Comparison of ENCODE assay signal across 11 cellular contexts in genomic region chr9:5518937-5519319, GRCh38. TPM values are rescaled to one million over a fixed set of nuclear protein-coding genes. Genes with fewer than 3 reads are reported as not detected.
DNase-seq lines count a peak whose midpoint lies in the region; ATAC-seq and TF ChIP-seq lines count a peak whose summit lies in the region.
"Had no signal": no experiment of that assay in that cellular context is flagged by ENCODE, and none has a peak within 500 bp of the region (broad histone marks: within the 10 kb centered on the region; RNA-seq: fewer than 3 reads in every experiment).

No MANE protein-coding gene starts in this region.

- intact Hi-C loops in natural killer cell (cut with micrococcal nuclease): no loop called here

- no peak for TF ChIP-seq CTCF in natural killer cell (IDR thresholded peaks at IDR 0.05)

- peak overlapping the region; percentile 23 for H3K4me3 Mint-ChIP-seq in natural killer cell treated with Interleukin-12 subunit alpha and Interleukin-12 subunit beta and Interleukin-15 and Interleukin-18, amount 100 ng/mL, for 72 hours
- no peak overlapping the region for H3K4me3 Mint-ChIP-seq in natural killer cell
- H3K4me3 Mint-ChIP-seq in activated T-cell treated with anti-CD3 and anti-CD28 coated beads, Interleukin-2, amount 50 U/mL, for 4 hours: no peak overlapping the region
- peak overlapping the region; percentile 36 to 39 for H3K4me3 Mint-ChIP-seq in stimulated activated naive CD8-positive, alpha-beta T cell treated with anti-CD3 and anti-CD28 coated beads, Interleukin-15, amount 100 ng/mL, for 72 hours
- H3K4me3 Mint-ChIP-seq: CD8-positive, alpha-beta T cell had no signal

- H3K27ac Mint-ChIP-seq in natural killer cell treated with Interleukin-12 subunit alpha and Interleukin-12 subunit beta and Interleukin-15 and Interleukin-18, amount 100 ng/mL, for 72 hours: peak overlapping the region; percentile 33 to 62
- H3K27ac Mint-ChIP-seq in natural killer cell: no peak overlapping the region
- H3K27ac Mint-ChIP-seq in stimulated activated naive CD8-positive, alpha-beta T cell treated with anti-CD3 and anti-CD28 coated beads, Interleukin-15, amount 100 ng/mL, for 72 hours: peak overlapping the region in 1 of 2 donors; percentile 67
- H3K27ac Mint-ChIP-seq: CD8-positive, alpha-beta T cell had no signal

- H3K4me1 Mint-ChIP-seq in natural killer cell treated with Interleukin-12 subunit alpha and Interleukin-12 subunit beta and Interleukin-15 and Interleukin-18, amount 100 ng/mL, for 72 hours (ENCODE audit: low read depth in 2 of 2): peaks cover 15 to 25% of the 10 kb centered on the region in 2 donors
- H3K4me1 Mint-ChIP-seq in natural killer cell: peaks cover 0 to 6% of the 10 kb centered on the region in 2 donors
- H3K4me1 Mint-ChIP-seq in activated T-cell treated with anti-CD3 and anti-CD28 coated beads, Interleukin-2, amount 50 U/mL, for 4 hours (ENCODE audit: low read depth): peaks cover 18% of the 10 kb centered on the region
- peaks cover 33% of the 10 kb centered on the region for H3K4me1 Mint-ChIP-seq in stimulated activated naive CD8-positive, alpha-beta T cell treated with anti-CD3 and anti-CD28 coated beads, Interleukin-15, amount 100 ng/mL, for 72 hours

- no peaks in the 10 kb centered on the region for H3K9me3 Mint-ChIP-seq in natural killer cell treated with Interleukin-12 subunit alpha and Interleukin-12 subunit beta and Interleukin-15 and Interleukin-18, amount 100 ng/mL, for 72 hours
- H3K9me3 Mint-ChIP-seq in natural killer cell: no peaks in the 10 kb centered on the region
- H3K9me3 Mint-ChIP-seq in activated T-cell treated with anti-CD3 and anti-CD28 coated beads, Interleukin-2, amount 50 U/mL, for 4 hours: no peaks in the 10 kb centered on the region
- H3K9me3 Mint-ChIP-seq in stimulated activated naive CD8-positive, alpha-beta T cell treated with anti-CD3 and anti-CD28 coated beads, Interleukin-15, amount 100 ng/mL, for 72 hours: peaks cover 0 to 5% of the 10 kb centered on the region in 2 donors
- H3K9me3 Mint-ChIP-seq: CD8-positive, alpha-beta T cell had no signal

- H3K36me3 Mint-ChIP-seq in natural killer cell treated with Interleukin-12 subunit alpha and Interleukin-12 subunit beta and Interleukin-15 and Interleukin-18, amount 100 ng/mL, for 72 hours: no peaks in the 10 kb centered on the region
- H3K36me3 Mint-ChIP-seq in natural killer cell: no peaks in the 10 kb centered on the region
- no peaks in the 10 kb centered on the region for H3K36me3 Mint-ChIP-seq in activated T-cell treated with anti-CD3 and anti-CD28 coated beads, Interleukin-2, amount 50 U/mL, for 4 hours (ENCODE audit: insufficient read depth)
- H3K36me3 Mint-ChIP-seq: CD8-positive, alpha-beta T cell had no signal

- peak in 1 of 2 donors; percentile 61 for ATAC-seq in natural killer cell treated with Interleukin-12 subunit alpha and Interleukin-12 subunit beta and Interleukin-15 and Interleukin-18, amount 100 ng/mL, for 72 hours
- ATAC-seq in natural killer cell (no peak), HG02759 (IDR thresholded peaks at IDR 0.05; ENCODE audit: unreplicated experiment) (peak; percentile 24)
- peak; percentile 27 to 58 for ATAC-seq in activated T-cell treated with anti-CD3 and anti-CD28 coated beads, Interleukin-2, amount 50 U/mL, for 4 hours
- peak; percentile 89 for ATAC-seq in stimulated activated naive CD8-positive, alpha-beta T cell treated with anti-CD3 and anti-CD28 coated beads, Interleukin-15, amount 100 ng/mL, for 72 hours
- ATAC-seq: CD8-positive, alpha-beta T cell had no signal

- DNase-seq in natural killer cell treated with Interleukin-12 subunit alpha and Interleukin-12 subunit beta and Interleukin-15 and Interleukin-18, amount 100 ng/mL, for 72 hours (ENCODE audit: low spot score): no peak
- DNase-seq in natural killer cell (no peak), DMS 273 (lab: John Stamatoyannopoulos, UW; ENCODE audit: unreplicated experiment) (no peak), islet precursor cell (no peak)
- DNase-seq in activated T-cell treated with anti-CD3 and anti-CD28 coated beads, Interleukin-2, amount 50 U/mL, for 4 hours: no peak
- peak; percentile 19 to 78 for DNase-seq in stimulated activated naive CD8-positive, alpha-beta T cell treated with anti-CD3 and anti-CD28 coated beads, Interleukin-15, amount 100 ng/mL, for 72 hours
- no peak for DNase-seq in activated effector memory CD4-positive, alpha-beta T cell treated with Interleukin-2 at 50 U/mL for 16 hours
- DNase-seq: CD8-positive, alpha-beta T cell; NCI-H524 treated with DMSO at 0.1 percent for 48 hours had no signal

- peaks cover 0 to 6% of the 10 kb centered on the region in 2 donors for H3K27me3 Mint-ChIP-seq in natural killer cell treated with Interleukin-12 subunit alpha and Interleukin-12 subunit beta and Interleukin-15 and Interleukin-18, amount 100 ng/mL, for 72 hours
- H3K27me3 Mint-ChIP-seq in natural killer cell (ENCODE audit: low read depth in 2 of 2): no peaks in the 10 kb centered on the region
- H3K27me3 Mint-ChIP-seq in activated T-cell treated with anti-CD3 and anti-CD28 coated beads, Interleukin-2, amount 50 U/mL, for 4 hours (ENCODE audit: low read depth): no peaks in the 10 kb centered on the region
- no peaks in the 10 kb centered on the region for H3K27me3 Mint-ChIP-seq in stimulated activated naive CD8-positive, alpha-beta T cell treated with anti-CD3 and anti-CD28 coated beads, Interleukin-15, amount 100 ng/mL, for 72 hours

RNA-seq across cellular contexts. Expression of gene PDCD1LG2, which starts 8.6 kb away (rescaled TPM):
- 1 to 10 TPM in 1 of 2 donors, under 1 TPM in 1; 0.55 to 1.7 TPM for total RNA-seq in natural killer cell treated with Interleukin-12 subunit alpha and Interleukin-12 subunit beta and Interleukin-15 and Interleukin-18, amount 100 ng/mL, for 72 hours
- 1 to 10 TPM in 1 of 3 donors, under 1 TPM in 2; 0.14 to 1.2 (median 0.16) TPM for total RNA-seq in natural killer cell
- under 1 TPM in 2 of 3 donors, not detected in 1; 0.11 to 0.60 TPM for total RNA-seq in activated T-cell treated with anti-CD3 and anti-CD28 coated beads, Interleukin-2, amount 50 U/mL, for 4 hours
- total RNA-seq: CD8-positive, alpha-beta T cell; hepatocyte had no signal

Comparison
In these comparisons a context has a peak if more than half of its experiments do, and no peak if none do; other contexts are left out.
1. H3K27ac Mint-ChIP-seq: peak in natural killer cell treated with Interleukin-12 subunit alpha and Interleukin-12 subunit beta and Interleukin-15 and Interleukin-18, amount 100 ng/mL, for 72 hours (2 of 2); none in natural killer cell (0 of 2).
2. H3K4me3 Mint-ChIP-seq: peak in natural killer cell treated with Interleukin-12 subunit alpha and Interleukin-12 subunit beta and Interleukin-15 and Interleukin-18, amount 100 ng/mL, for 72 hours (single experiment) and stimulated activated naive CD8-positive, alpha-beta T cell treated with anti-CD3 and anti-CD28 coated beads, Interleukin-15, amount 100 ng/mL, for 72 hours (2 of 2); none in natural killer cell (single experiment) and activated T-cell treated with anti-CD3 and anti-CD28 coated beads, Interleukin-2, amount 50 U/mL, for 4 hours (single experiment).
3. ATAC-seq: peak in HG02759 (single experiment), activated T-cell treated with anti-CD3 and anti-CD28 coated beads, Interleukin-2, amount 50 U/mL, for 4 hours (2 of 2) and stimulated activated naive CD8-positive, alpha-beta T cell treated with anti-CD3 and anti-CD28 coated beads, Interleukin-15, amount 100 ng/mL, for 72 hours (single experiment); none in natural killer cell (0 of 3).
4. DNase-seq: peak in stimulated activated naive CD8-positive, alpha-beta T cell treated with anti-CD3 and anti-CD28 coated beads, Interleukin-15, amount 100 ng/mL, for 72 hours (2 of 2); none in natural killer cell treated with Interleukin-12 subunit alpha and Interleukin-12 subunit beta and Interleukin-15 and Interleukin-18, amount 100 ng/mL, for 72 hours (single experiment), natural killer cell (single experiment), activated T-cell treated with anti-CD3 and anti-CD28 coated beads, Interleukin-2, amount 50 U/mL, for 4 hours (single experiment), DMS 273 (single experiment), islet precursor cell (single experiment) and activated effector memory CD4-positive, alpha-beta T cell treated with Interleukin-2 at 50 U/mL for 16 hours (single experiment).